ENCODE assay signal across 8 cellular contexts in genomic region chr10:22335204-22335956, GRCh38. TPM values are rescaled to one million over a fixed set of nuclear protein-coding genes. Genes with fewer than 3 reads are reported as not detected.
DNase-seq lines count a peak whose midpoint lies in the region; ATAC-seq and TF ChIP-seq lines count a peak whose summit lies in the region.

No MANE protein-coding gene starts in this region.

- TF ChIP-seq CTCF in lower leg skin (IDR thresholded peaks at IDR 0.05), result no peak

- WGBS in lower leg skin, 2 donors, result 2 to 4% methylated on average over 49 to 51 of the region's 71 CpGs

- H3K27ac Mint-ChIP-seq in stimulated activated effector memory CD8-positive, alpha-beta T cell treated with anti-CD3 and anti-CD28 coated beads, Interleukin-12 subunit alpha, Interleukin-12 subunit beta, amount 100 ng/mL, for 72 hours, result peak overlapping the region; percentile 88

- no peak for TF ChIP-seq POLR2A in lower leg skin (IDR thresholded peaks at IDR 0.05)

- H3K9me3 Mint-ChIP-seq in stimulated activated effector memory CD8-positive, alpha-beta T cell treated with anti-CD3 and anti-CD28 coated beads, Interleukin-12 subunit alpha, Interleukin-12 subunit beta, amount 100 ng/mL, for 72 hours, result no peaks in the 10 kb centered on the region

- H3K4me3 Mint-ChIP-seq in stimulated activated effector memory CD8-positive, alpha-beta T cell treated with anti-CD3 and anti-CD28 coated beads, Interleukin-12 subunit alpha, Interleukin-12 subunit beta, amount 100 ng/mL, for 72 hours, result peak overlapping the region; percentile 76

- peak overlapping the region; percentile 43 for H3K4me3 ChIP-seq in lower leg skin (ENCODE audit: low read depth, poor library complexity, severe bottlenecking)

- DNase-seq in GF-D8 (lab: John Stamatoyannopoulos, UW) (peak; percentile 74), dermis blood vessel endothelial cell (peak; percentile 64), lower leg skin (ENCODE audit: low spot score in 2 of 2) (no peak), inferior parietal cortex (ENCODE audit: extremely low spot score) (no peak), NCI-H510A (lab: John Stamatoyannopoulos, UW) (no peak)
- DNase-seq in stimulated activated effector memory CD8-positive, alpha-beta T cell treated with anti-CD3 and anti-CD28 coated beads, Interleukin-12 subunit alpha, Interleukin-12 subunit beta, amount 100 ng/mL, for 72 hours (ENCODE audit: low spot score in 2 of 2), result peak in 1 of 2 donors; percentile 78

- ATAC-seq in HG02623 (IDR thresholded peaks at IDR 0.05; ENCODE audit: unreplicated experiment), result peak; percentile 40
- peak; percentile 77 to 83 for ATAC-seq in activated CD4-positive, CD25-positive, alpha-beta regulatory T cell treated with anti-CD3 and anti-CD28 coated beads, Interleukin-2, amount 50 U/mL, for 24 hours
- ATAC-seq in stimulated activated effector memory CD8-positive, alpha-beta T cell treated with anti-CD3 and anti-CD28 coated beads, Interleukin-12 subunit alpha, Interleukin-12 subunit beta, amount 100 ng/mL, for 72 hours, result peak; percentile 81

- H3K4me1 Mint-ChIP-seq in stimulated activated effector memory CD8-positive, alpha-beta T cell treated with anti-CD3 and anti-CD28 coated beads, Interleukin-12 subunit alpha, Interleukin-12 subunit beta, amount 100 ng/mL, for 72 hours, result peaks cover 36% of the 10 kb centered on the region

- intact Hi-C loops in lower leg skin (cut with DNase I; ENCODE audit: low total_unique reads), result no loop called here

- peaks cover 44% of the 10 kb centered on the region for H3K36me3 Mint-ChIP-seq in stimulated activated effector memory CD8-positive, alpha-beta T cell treated with anti-CD3 and anti-CD28 coated beads, Interleukin-12 subunit alpha, Interleukin-12 subunit beta, amount 100 ng/mL, for 72 hours

RNA-seq across cellular contexts. Expression of gene SPAG6, which starts 9.9 kb away (rescaled TPM):
- total RNA-seq in dermis blood vessel endothelial cell, result not detected in 2 replicates
- total RNA-seq in lower leg skin, result under 1 TPM in 2 of 4 donors, not detected in 2; 0.64 to 0.75 TPM

RNA-seq across cellular contexts. Expression of gene BMI1, which starts 14.5 kb away (rescaled TPM):
- total RNA-seq in dermis blood vessel endothelial cell (40.1 and 49.4 TPM in 2 replicates), lower leg skin (10 to 100 TPM; 16.7 to 37.6 (median 28.3) TPM)

RNA-seq across cellular contexts. Expression of gene COMMD3, which starts 19.2 kb away (rescaled TPM):
- total RNA-seq in dermis blood vessel endothelial cell, result 29.3 and 40.0 TPM in 2 replicates
- 100 to 1,000 TPM in 1 of 4 donors, 10 to 100 TPM in 3; 34.5 to 113 (median 51.9) TPM for total RNA-seq in lower leg skin

Comparison
In these comparisons a context has a peak if more than half of its experiments do, and no peak if none do; other contexts are left out.
1. DNase-seq: peak in GF-D8 (single experiment) and dermis blood vessel endothelial cell (single experiment); none in lower leg skin (0 of 2), inferior parietal cortex (single experiment) and NCI-H510A (single experiment).
2. Peak in every context shown above with its lines, with median percentiles within 50 percentile points of each other: ATAC-seq.